18 cellular contexts compared by ENCODE assay signal in the genomic region with DNA sequence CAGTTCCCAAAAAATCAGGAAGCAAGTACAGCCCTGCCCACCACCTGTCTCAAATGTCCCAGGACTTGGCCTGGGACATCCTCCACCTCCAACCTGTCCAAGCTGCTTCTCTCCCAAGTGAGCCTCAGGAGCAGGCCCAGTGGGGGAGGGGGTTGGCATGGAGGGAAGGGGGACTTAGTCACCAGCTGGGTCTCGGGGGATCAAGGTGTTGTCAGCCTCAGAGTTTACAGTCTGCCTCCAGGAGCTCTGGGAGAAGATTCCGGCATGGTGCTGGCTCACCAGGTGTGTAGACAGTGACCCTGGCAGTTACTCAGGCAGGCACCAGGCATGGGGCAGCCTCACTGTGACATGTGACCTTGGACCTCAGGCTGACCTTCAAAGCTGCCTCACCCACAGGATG. TPM values are rescaled to one million over a fixed set of nuclear protein-coding genes. Genes with fewer than 3 reads are reported as not detected.
A peak's percentile ranks its signal among the peaks of the same experiment; 100 is the strongest.
DNase-seq lines count a peak whose midpoint lies in the region; ATAC-seq and TF ChIP-seq lines count a peak whose summit lies in the region.
"Had no signal": no experiment of that assay in that cellular context is flagged by ENCODE, and none has a peak within 500 bp of the region (broad histone marks: within the 10 kb centered on the region; RNA-seq: fewer than 3 reads in every experiment).

No MANE protein-coding gene starts in this region.

- H3K4me1 ChIP-seq in heart right ventricle: peaks cover 48 to 82% (median 72%) of the 10 kb centered on the region in 9 donors
- H3K4me1 ChIP-seq in esophagus (ENCODE audit: control insufficient read depth in 2 of 2, insufficient read depth in 2 of 2, low read length in 1 of 2): peaks cover 0 to 8% of the 10 kb centered on the region in 2 donors
- peaks cover 40% of the 10 kb centered on the region for H3K4me1 ChIP-seq in ovary (ENCODE audit: insufficient read depth)
- peaks cover 24 to 63% (median 35%) of the 10 kb centered on the region in 4 donors for H3K4me1 ChIP-seq in transverse colon
- H3K4me1 ChIP-seq: A549 had no signal

- TF ChIP-seq POLR2A in ovary (IDR thresholded peaks at IDR 0.05): no peak
- no peak for TF ChIP-seq POLR2A in transverse colon (IDR thresholded peaks at IDR 0.05)

- WGBS in heart right ventricle, 2 donors: 84 to 92% methylated on average over 2 of the region's 2 CpGs
- WGBS in esophagus, 2 donors: 86 to 88% methylated on average over 2 of the region's 2 CpGs
- 84 to 100% (median 87%) methylated on average over 2 of the region's 2 CpGs for WGBS in ovary, 3 donors
- 86% methylated on average over 2 of the region's 2 CpGs; no CpG with 5 or more reads in 1 of the 2 donors for WGBS in transverse colon (ENCODE audit: low coverage in 1 of 2), 2 donors

- intact Hi-C loops in heart right ventricle (cut with DNase I): no loop called here
- intact Hi-C loops in left ventricle myocardium superior (cut with micrococcal nuclease): no loop called here
- intact Hi-C loops in ovary (cut with DNase I): no loop called here
- intact Hi-C loops in transverse colon (cut with DNase I; ENCODE audit: low total_unique reads): no loop called here

- H3K27me3 ChIP-seq in heart right ventricle (peaks cover 0 to 15% (median 0%) of the 10 kb centered on the region in 7 donors), esophagus (ENCODE audit: control insufficient read depth in 1 of 2, insufficient read depth in 2 of 2, low read length in 2 of 2) (peaks cover 0 to 5% of the 10 kb centered on the region in 2 donors), ovary (no peaks in the 10 kb centered on the region), transverse colon (peaks cover 13% of the 10 kb centered on the region)

- no peak for TF ChIP-seq EP300 in ovary (IDR thresholded peaks at IDR 0.05)
- no peak for TF ChIP-seq EP300 in transverse colon (IDR thresholded peaks at IDR 0.05; ENCODE audit: low read depth)

- TF ChIP-seq CTCF in heart right ventricle (IDR thresholded peaks at IDR 0.05) (no peak), ovary (IDR thresholded peaks at IDR 0.05) (no peak), transverse colon (IDR thresholded peaks at IDR 0.05) (no peak)

- DNase-seq in heart right ventricle (no peak), left ventricle myocardium superior (no peak), ovary (peak in 2 of 5 donors; percentile 35 to 39), transverse colon (no peak), HPDE6-E6E7 (ENCODE audit: extremely low spot score) (no peak)
- DNase-seq: activated T-cell treated with anti-CD3 and anti-CD28 coated beads, Interleukin-2, amount 50 U/mL, for 24 hours; DMS79; effector CD8-positive, alpha-beta T cell; NCI-H1930; NCI-H524; PC-3 had no signal

- in situ Hi-C loops in transverse colon (cut with MboI; ENCODE audit: low pct_ligation_motif_present in 1 of 4, low pct_unique_long_range_greater_than_20kb in 1 of 4, low sequenced_read_pairs in 3 of 4): no loop called here

- ATAC-seq in heart right ventricle (no peak), left ventricle myocardium superior (no peak), HG02759 (IDR thresholded peaks at IDR 0.05; ENCODE audit: unreplicated experiment) (no peak), GM21619 (IDR thresholded peaks at IDR 0.05; ENCODE audit: unreplicated experiment) (no peak)
- ATAC-seq: A549; activated naive CD4-positive, alpha-beta T cell treated with anti-CD3 and anti-CD28 coated beads, Interleukin-2, amount 50 U/mL, for 72 hours; PC-3 had no signal

- H3K4me3 ChIP-seq in heart right ventricle: no peak overlapping the region
- no peak overlapping the region for H3K4me3 ChIP-seq in esophagus (ENCODE audit: low read depth in 1 of 2, low read length in 2 of 2)
- H3K4me3 ChIP-seq in ovary: no peak overlapping the region
- no peak overlapping the region for H3K4me3 ChIP-seq in transverse colon
- H3K4me3 ChIP-seq: A549, lung had no signal

- H3K36me3 ChIP-seq in heart right ventricle (no peaks in the 10 kb centered on the region), esophagus (ENCODE audit: control insufficient read depth in 2 of 2, insufficient read depth in 2 of 2, low read length in 1 of 2) (no peaks in the 10 kb centered on the region), ovary (no peaks in the 10 kb centered on the region), transverse colon (no peaks in the 10 kb centered on the region)

- H3K9me3 ChIP-seq in heart right ventricle (no peaks in the 10 kb centered on the region), esophagus (ENCODE audit: control insufficient read depth in 2 of 2, insufficient read depth in 1 of 2, low read depth in 1 of 2, low read length in 1 of 2) (no peaks in the 10 kb centered on the region), ovary (no peaks in the 10 kb centered on the region), transverse colon (no peaks in the 10 kb centered on the region)
- H3K9me3 ChIP-seq: A549 had no signal

- peak overlapping the region in 9 of 10 donors; percentile 6 to 91 (median 84) for H3K27ac ChIP-seq in heart right ventricle
- H3K27ac ChIP-seq in esophagus (ENCODE audit: low read depth in 2 of 2, low read length in 1 of 2): peak overlapping the region; percentile 23 to 83
- peak overlapping the region; percentile 78 to 85 for H3K27ac ChIP-seq in ovary
- peak overlapping the region; percentile 59 to 81 (median 75) for H3K27ac ChIP-seq in transverse colon
- H3K27ac ChIP-seq: A549 had no signal

RNA-seq across cellular contexts. Expression of gene ZNF423, which starts 19.7 kb away (rescaled TPM):
- 10 to 100 TPM in 2 of 10 donors, 1 to 10 TPM in 8; 4.2 to 10.6 (median 7.4) TPM for total RNA-seq in heart right ventricle
- polyA plus RNA-seq in heart right ventricle: 1 to 10 TPM; 2.6 to 2.9 TPM
- 7.8 TPM for total RNA-seq in left ventricle myocardium superior
- under 1 TPM; 0.53 to 0.67 TPM for polyA plus RNA-seq in esophagus
- 10 to 100 TPM in 5 of 7 donors, 1 to 10 TPM in 2; 3.3 to 40.3 (median 23.2) TPM for total RNA-seq in ovary
- polyA plus RNA-seq in ovary: 1 to 10 TPM; 4.7 to 6.0 TPM
- 10 to 100 TPM in 1 of 4 donors, 1 to 10 TPM in 3; 4.9 to 13.1 (median 7.2) TPM for total RNA-seq in transverse colon
- total RNA-seq: PC-3 had no signal
- polyA plus RNA-seq: IgD-negative memory B cell had no signal
